ENCODE assay signal across 29 cellular contexts in genomic region chr5:137832416-137832815, GRCh38. TPM values are rescaled to one million over a fixed set of nuclear protein-coding genes. Genes with fewer than 3 reads are reported as not detected.
"Had no signal": no experiment of that assay in that cellular context is flagged by ENCODE, and none has a peak within 500 bp of the region (broad histone marks: within the 10 kb centered on the region; RNA-seq: fewer than 3 reads in every experiment).

No MANE protein-coding gene starts in this region.

- ATAC-seq: activated T-cell treated with anti-CD3 and anti-CD28 coated beads, Interleukin-2, amount 50 U/mL, for 72 hours had no signal

- H3K4me1 Mint-ChIP-seq: activated naive CD8-positive, alpha-beta T cell treated with anti-CD3 and anti-CD28 coated beads, Interleukin-2, amount 10 ng/mL, durations not matched to agents 7 days and 5 days; memory B cell had no signal

- H3K27me3 ChIP-seq: spleen, testis had no signal

- H3K36me3 ChIP-seq: spleen had no signal

- H3K27ac Mint-ChIP-seq: activated CD4-positive, alpha-beta memory T cell treated with anti-CD3 and anti-CD28 coated beads for 36 hours; activated naive CD4-positive, alpha-beta T cell treated with anti-CD3 and anti-CD28 coated beads for 36 hours; activated naive CD8-positive, alpha-beta T cell treated with anti-CD3 and anti-CD28 coated beads, Interleukin-2, amount 10 ng/mL, durations not matched to agents 7 days and 5 days; activated T-cell treated with anti-CD3 and anti-CD28 coated beads, Interleukin-2, amount 50 U/mL, for 72 hours; endodermal cell; memory B cell; nephron progenitor cell; T-helper 1 cell treated with Interleukin-12 subunit alpha and Interleukin-12 subunit beta and Interleukin-4 antibody, amounts not matched to agents 30 μg/mL and 1 μg/mL, for 36 hours had no signal

- H3K27ac ChIP-seq: spleen, testis had no signal

- DNase-seq: activated CD4-positive, alpha-beta memory T cell treated with anti-CD3 and anti-CD28 coated beads for 36 hours; activated CD4-positive, alpha-beta T cell treated with anti-CD3 and anti-CD28 coated beads for 4 hours; activated CD4-positive, CD25-positive, alpha-beta regulatory T cell; activated effector memory CD4-positive, alpha-beta T cell treated with Interleukin-2 at 50 U/mL for 16 hours; activated naive CD4-positive, alpha-beta T cell treated with anti-CD3 and anti-CD28 coated beads for 36 hours; activated naive CD8-positive, alpha-beta T cell treated with anti-CD3 and anti-CD28 coated beads, Interleukin-2, amount 10 ng/mL, durations not matched to agents 7 days and 5 days; activated T-cell treated with anti-CD3 and anti-CD28 coated beads, Interleukin-2, amount 50 U/mL, for 72 hours; amygdala; cortex of kidney; endodermal cell; foreskin fibroblast; glutamatergic neuron; islet precursor cell; left cardiac atrium; nephron progenitor cell; nucleus accumbens; retina; spleen; stimulated activated CD4-positive, alpha-beta T cell treated with anti-CD3 and anti-CD28 coated beads, Interleukin-4, amount 100 ng/mL, for 1 hour; stimulated activated naive CD4-positive, alpha-beta T cell; testis; trophoblast cell had no signal

- H3K4me3 Mint-ChIP-seq: activated CD4-positive, alpha-beta memory T cell treated with anti-CD3 and anti-CD28 coated beads for 36 hours; activated naive CD4-positive, alpha-beta T cell treated with anti-CD3 and anti-CD28 coated beads for 36 hours; activated naive CD8-positive, alpha-beta T cell treated with anti-CD3 and anti-CD28 coated beads, Interleukin-2, amount 10 ng/mL, durations not matched to agents 7 days and 5 days; activated T-cell treated with anti-CD3 and anti-CD28 coated beads, Interleukin-2, amount 50 U/mL, for 72 hours; endodermal cell; memory B cell; nephron progenitor cell; T-helper 1 cell treated with Interleukin-12 subunit alpha and Interleukin-12 subunit beta and Interleukin-4 antibody, amounts not matched to agents 30 μg/mL and 1 μg/mL, for 36 hours had no signal

- H3K4me3 ChIP-seq: spleen, testis had no signal

- H3K9me3 Mint-ChIP-seq: activated CD4-positive, alpha-beta memory T cell treated with anti-CD3 and anti-CD28 coated beads for 36 hours; activated naive CD4-positive, alpha-beta T cell treated with anti-CD3 and anti-CD28 coated beads for 36 hours; activated naive CD8-positive, alpha-beta T cell treated with anti-CD3 and anti-CD28 coated beads, Interleukin-2, amount 10 ng/mL, durations not matched to agents 7 days and 5 days; activated T-cell treated with anti-CD3 and anti-CD28 coated beads, Interleukin-2, amount 50 U/mL, for 72 hours; endodermal cell; memory B cell; nephron progenitor cell; T-helper 1 cell treated with Interleukin-12 subunit alpha and Interleukin-12 subunit beta and Interleukin-4 antibody, amounts not matched to agents 30 μg/mL and 1 μg/mL, for 36 hours had no signal

- H3K27me3 Mint-ChIP-seq: activated naive CD8-positive, alpha-beta T cell treated with anti-CD3 and anti-CD28 coated beads, Interleukin-2, amount 10 ng/mL, durations not matched to agents 7 days and 5 days; memory B cell had no signal

- H3K36me3 Mint-ChIP-seq: activated CD4-positive, alpha-beta memory T cell treated with anti-CD3 and anti-CD28 coated beads for 36 hours; activated naive CD8-positive, alpha-beta T cell treated with anti-CD3 and anti-CD28 coated beads, Interleukin-2, amount 10 ng/mL, durations not matched to agents 7 days and 5 days had no signal

- H3K9me3 ChIP-seq: spleen, testis had no signal

RNA-seq across cellular contexts. Expression of gene MYOT, which starts 35.2 kb away (rescaled TPM):
- total RNA-seq: activated CD4-positive, alpha-beta memory T cell treated with anti-CD3 and anti-CD28 coated beads for 36 hours; activated naive CD4-positive, alpha-beta T cell treated with anti-CD3 and anti-CD28 coated beads for 36 hours; activated naive CD8-positive, alpha-beta T cell treated with anti-CD3 and anti-CD28 coated beads, Interleukin-2, amount 10 ng/mL, durations not matched to agents 7 days and 5 days; activated T-cell treated with anti-CD3 and anti-CD28 coated beads, Interleukin-2, amount 50 U/mL, for 72 hours; endodermal cell; fibroblast of lung; mononuclear cell had no signal
- polyA plus RNA-seq: fibroblast of lung had no signal

RNA-seq across cellular contexts. Expression of gene PKD2L2, which starts 56.8 kb away (rescaled TPM):
- total RNA-seq: activated CD4-positive, alpha-beta memory T cell treated with anti-CD3 and anti-CD28 coated beads for 36 hours; activated naive CD4-positive, alpha-beta T cell treated with anti-CD3 and anti-CD28 coated beads for 36 hours; activated naive CD8-positive, alpha-beta T cell treated with anti-CD3 and anti-CD28 coated beads, Interleukin-2, amount 10 ng/mL, durations not matched to agents 7 days and 5 days; cerebellum; endodermal cell; fibroblast of lung; lower leg skin; mononuclear cell; myocyte had no signal
- polyA plus RNA-seq: fibroblast of lung had no signal
